11 cellular contexts compared by ENCODE assay signal in the genomic region with DNA sequence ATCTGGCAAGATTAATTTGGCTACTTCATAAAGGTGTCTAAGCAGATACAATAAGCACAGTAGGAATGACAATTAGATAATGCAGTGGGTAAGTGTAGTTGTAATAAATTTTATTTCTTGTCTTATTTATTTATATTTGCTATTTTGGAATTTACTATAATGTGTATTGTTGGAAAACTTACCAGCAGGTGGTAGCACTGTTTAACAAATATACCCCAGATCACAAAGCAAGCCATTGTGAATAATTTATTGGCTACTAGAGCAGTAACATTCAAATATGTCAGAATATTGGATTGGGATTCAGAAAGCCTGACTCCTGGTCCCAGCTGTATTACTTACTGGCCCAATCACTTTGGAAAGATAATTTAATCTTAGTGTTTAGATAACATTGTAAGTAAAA.
DNase-seq lines count a peak whose midpoint lies in the region; ATAC-seq, FAIRE-seq and TF ChIP-seq lines count a peak whose summit lies in the region.
"Had no signal": no experiment of that assay in that cellular context is flagged by ENCODE, and none has a peak within 500 bp of the region (broad histone marks: within the 10 kb centered on the region; RNA-seq: fewer than 3 reads in every experiment).

No MANE protein-coding gene starts in this region.

- H3K4me1 ChIP-seq in OCI-LY3 (ENCODE audit: low read length) (peaks cover 5% of the 10 kb centered on the region; the same call in 1 of the 2 replicates), fibroblast of lung (ENCODE audit: control insufficient read depth, extremely low read depth, insufficient read depth, low read length) (no peaks in the 10 kb centered on the region)

- FAIRE-seq in RCC 7860 (lab: Jason Lieb, UNC) = no peak

- H3K79me2 ChIP-seq in OCI-LY3 (ENCODE audit: low read length) (no peaks in the 10 kb centered on the region), fibroblast of lung (ENCODE audit: control insufficient read depth, insufficient read depth, low read length) (no peaks in the 10 kb centered on the region)

- H3K4me2 ChIP-seq in OCI-LY3 (ENCODE audit: low read length) (no peak overlapping the region), fibroblast of lung (ENCODE audit: extremely low read depth, insufficient read depth, low read length) (no peak overlapping the region)

- H3K9ac ChIP-seq in OCI-LY3 (ENCODE audit: low read length) = no peak overlapping the region
- H3K9ac ChIP-seq in fibroblast of lung (ENCODE audit: insufficient read depth, low read length) = no peak overlapping the region

- H3K4me3 ChIP-seq in OCI-LY3 (ENCODE audit: low read length) (no peak overlapping the region), fibroblast of lung (replicated peaks in 1 of 4; ENCODE audit: control extremely low read depth in 1 of 4, insufficient read depth in 1 of 4, low read depth in 3 of 4, low read length in 4 of 4) (no peak overlapping the region)

- no peaks in the 10 kb centered on the region for H3K36me3 ChIP-seq in OCI-LY3 (replicated peaks; ENCODE audit: low read depth, low read length)
- H3K36me3 ChIP-seq in fibroblast of lung (ENCODE audit: control insufficient read depth, insufficient read depth, low read length) = no peaks in the 10 kb centered on the region

- H2AFZ ChIP-seq in OCI-LY3 (ENCODE audit: low read depth, low read length) (no peak overlapping the region), fibroblast of lung (ENCODE audit: low read length) (no peak overlapping the region)

- ATAC-seq in GM21515 (IDR thresholded peaks at IDR 0.05; ENCODE audit: unreplicated experiment) = no peak
- no peak for ATAC-seq in GM18498 (IDR thresholded peaks at IDR 0.05; ENCODE audit: unreplicated experiment)

- H3K27me3 ChIP-seq in OCI-LY3 (ENCODE audit: low read depth, low read length) = no peaks in the 10 kb centered on the region
- H3K27me3 ChIP-seq in fibroblast of lung (ENCODE audit: control insufficient read depth, insufficient read depth, low read length) = no peaks in the 10 kb centered on the region

- H3K27ac ChIP-seq in OCI-LY3 (ENCODE audit: low read length) (no peak overlapping the region), fibroblast of lung (ENCODE audit: insufficient read depth, low read length) (no peak overlapping the region)

- H3K9me3 ChIP-seq in OCI-LY3 (ENCODE audit: insufficient read depth, low read length) = no peaks in the 10 kb centered on the region
- H3K9me3 ChIP-seq in fibroblast of lung (ENCODE audit: control insufficient read depth, insufficient read depth, low read depth, low read length) = no peaks in the 10 kb centered on the region

- H4K20me1 ChIP-seq in OCI-LY3 (ENCODE audit: insufficient read depth, low read length) (no peaks in the 10 kb centered on the region), fibroblast of lung (ENCODE audit: control insufficient read depth, extremely low read depth, insufficient read depth, low read length) (no peaks in the 10 kb centered on the region)

- TF ChIP-seq CTCF in OCI-LY3 (IDR thresholded peaks at IDR 0.05; ENCODE audit: low read depth, low read length) (peak; percentile 25; the same call in 1 of the 2 replicates), fibroblast of lung (conservative IDR thresholded peaks at IDR 0.05 in 1 of 2, IDR thresholded peaks at IDR 0.05 in 1 of 2; ENCODE audit: low read depth in 1 of 2, low read length in 2 of 2) (peak; percentile 2 to 11)

- DNase-seq in H4 (ENCODE audit: low spot score) (peak; percentile 30), fibroblast of lung (ENCODE audit: low read depth in 2 of 2) (peak in 1 of 2 donors; percentile 25), pons (ENCODE audit: low spot score) (peak; percentile 78), RCC 7860 (ENCODE audit: low spot score) (no peak)
- DNase-seq: caudate nucleus; DMS79; NCI-H2081 treated with DMSO at 0.1 percent for 48 hours; stimulated activated CD4-positive, alpha-beta T cell treated with anti-CD3 and anti-CD28 coated beads, Interleukin-1b, Interleukin-23, amount 100 ng/mL, for 48 hours had no signal
